In genomic region chr15:68816158-68816557, GRCh38 we compare ENCODE assay signal across 9 cellular contexts. TPM values are rescaled to one million over a fixed set of nuclear protein-coding genes. Genes with fewer than 3 reads are reported as not detected.
DNase-seq lines count a peak whose midpoint lies in the region; ATAC-seq and TF ChIP-seq lines count a peak whose summit lies in the region.
"Had no signal": no experiment of that assay in that cellular context is flagged by ENCODE, and none has a peak within 500 bp of the region (broad histone marks: within the 10 kb centered on the region; RNA-seq: fewer than 3 reads in every experiment).

No MANE protein-coding gene starts in this region.

- peak overlapping the region; percentile 99 for H3K4me3 Mint-ChIP-seq in activated naive CD4-positive, alpha-beta T cell treated with anti-CD3 and anti-CD28 coated beads, Interleukin-2, amount 10 ng/mL, durations not matched to agents 7 days and 5 days
- peak overlapping the region; percentile 98 for H3K4me3 Mint-ChIP-seq in activated naive CD8-positive, alpha-beta T cell
- H3K4me3 Mint-ChIP-seq in memory B cell = peak overlapping the region; percentile 94

- H3K9me3 Mint-ChIP-seq in activated naive CD4-positive, alpha-beta T cell treated with anti-CD3 and anti-CD28 coated beads, Interleukin-2, amount 10 ng/mL, durations not matched to agents 7 days and 5 days = no peaks in the 10 kb centered on the region
- no peaks in the 10 kb centered on the region for H3K9me3 Mint-ChIP-seq in activated naive CD8-positive, alpha-beta T cell (ENCODE audit: low read depth)
- H3K9me3 Mint-ChIP-seq in memory B cell = no peaks in the 10 kb centered on the region

- no peaks in the 10 kb centered on the region for H3K9me3 ChIP-seq in transverse colon

- no peaks in the 10 kb centered on the region for H3K27me3 ChIP-seq in transverse colon

- no peak for TF ChIP-seq POLR2A in transverse colon (IDR thresholded peaks at IDR 0.05)

- peak overlapping the region in 1 of 4 donors; percentile 81 for H3K4me3 ChIP-seq in transverse colon

- CTCF ChIA-PET in activated naive CD4-positive, alpha-beta T cell treated with anti-CD3 and anti-CD28 coated beads, Interleukin-2, amount 10 ng/mL, durations not matched to agents 7 days and 5 days (lab: Charles Lee) = interaction anchor here (0.7 to 1.4 kb wide), 5 partner anchors 13 to 60 kb away, joined by 3 to 7 read pairs (median 4); no protein-coding TSS in a partner anchor

- peak overlapping the region; percentile 97 to 100 (median 99) for H3K27ac ChIP-seq in transverse colon

- 44 to 62% methylated on average over 2 to 4 of the region's 4 CpGs for WGBS in transverse colon (ENCODE audit: low coverage in 1 of 2), 2 donors

- in situ Hi-C loops in transverse colon (cut with MboI; ENCODE audit: low pct_ligation_motif_present in 1 of 4, low pct_unique_long_range_greater_than_20kb in 1 of 4, low sequenced_read_pairs in 3 of 4) = no loop called here

- peaks cover 19 to 42% (median 33%) of the 10 kb centered on the region in 4 donors for H3K4me1 ChIP-seq in transverse colon

- H3K36me3 ChIP-seq in transverse colon = no peaks in the 10 kb centered on the region

- peaks cover 34% of the 10 kb centered on the region for H3K36me3 Mint-ChIP-seq in activated naive CD4-positive, alpha-beta T cell treated with anti-CD3 and anti-CD28 coated beads, Interleukin-2, amount 10 ng/mL, durations not matched to agents 7 days and 5 days
- H3K36me3 Mint-ChIP-seq in activated naive CD8-positive, alpha-beta T cell = peaks cover 6% of the 10 kb centered on the region
- peaks cover 1% of the 10 kb centered on the region for H3K36me3 Mint-ChIP-seq in memory B cell

- peaks cover 4% of the 10 kb centered on the region for H3K27me3 Mint-ChIP-seq in activated naive CD4-positive, alpha-beta T cell treated with anti-CD3 and anti-CD28 coated beads, Interleukin-2, amount 10 ng/mL, durations not matched to agents 7 days and 5 days
- H3K27me3 Mint-ChIP-seq in activated naive CD8-positive, alpha-beta T cell = no peaks in the 10 kb centered on the region
- no peaks in the 10 kb centered on the region for H3K27me3 Mint-ChIP-seq in memory B cell

- ATAC-seq in memory B cell (ENCODE audit: low read depth) (no peak), HG03025 (IDR thresholded peaks at IDR 0.05; ENCODE audit: low FRiP score, unreplicated experiment) (no peak)

- no peak for TF ChIP-seq EP300 in transverse colon (IDR thresholded peaks at IDR 0.05; ENCODE audit: low read depth)

- no peak for DNase-seq in activated naive CD4-positive, alpha-beta T cell treated with anti-CD3 and anti-CD28 coated beads, Interleukin-2, amount 10 ng/mL, durations not matched to agents 7 days and 5 days
- DNase-seq in activated naive CD4-positive, alpha-beta T cell treated with Interleukin-2 at 50 U/mL for 16 hours = no peak
- DNase-seq in memory B cell (ENCODE audit: low spot score in 2 of 2) = no peak
- no peak for DNase-seq in transverse colon
- no peak for DNase-seq in globus pallidus (ENCODE audit: low spot score)
- DNase-seq in NCI-H1930 (lab: John Stamatoyannopoulos, UW) = no peak
- DNase-seq: C1 segment of cervical spinal cord had no signal

- H3K27ac Mint-ChIP-seq in activated naive CD4-positive, alpha-beta T cell treated with anti-CD3 and anti-CD28 coated beads, Interleukin-2, amount 10 ng/mL, durations not matched to agents 7 days and 5 days = peak overlapping the region; percentile 100
- H3K27ac Mint-ChIP-seq in activated naive CD8-positive, alpha-beta T cell = peak overlapping the region; percentile 97
- peak overlapping the region; percentile 94 for H3K27ac Mint-ChIP-seq in memory B cell

- TF ChIP-seq CTCF in transverse colon (IDR thresholded peaks at IDR 0.05) = no peak

- intact Hi-C loops in transverse colon (cut with DNase I; ENCODE audit: low total_unique reads) = no loop called here

- H3K4me1 Mint-ChIP-seq in activated naive CD4-positive, alpha-beta T cell treated with anti-CD3 and anti-CD28 coated beads, Interleukin-2, amount 10 ng/mL, durations not matched to agents 7 days and 5 days = peaks cover 56% of the 10 kb centered on the region
- H3K4me1 Mint-ChIP-seq in activated naive CD8-positive, alpha-beta T cell (ENCODE audit: low read depth) = peaks cover 56% of the 10 kb centered on the region
- H3K4me1 Mint-ChIP-seq in memory B cell = peaks cover 33% of the 10 kb centered on the region

RNA-seq across cellular contexts. Expression of gene ANP32A, which starts 4.5 kb away (rescaled TPM):
- 10 to 100 TPM; 23.9 to 92.7 (median 69.4) TPM for total RNA-seq in transverse colon
